Comparison of ENCODE assay signal across 23 cellular contexts in genomic region chr10:90399782-90400181, GRCh38.
"Had no signal": no experiment of that assay in that cellular context is flagged by ENCODE, and none has a peak within 500 bp of the region (broad histone marks: within the 10 kb centered on the region; RNA-seq: fewer than 3 reads in every experiment).

No MANE protein-coding gene starts in this region.

- H3K36me3 ChIP-seq: esophagus squamous epithelium, lower lobe of right lung, neutrophil, pancreas, prostate gland, right atrium auricular region, stomach, thyroid gland, vagina had no signal

- DNase-seq: effector memory CD8-positive, alpha-beta T cell; erythroblast; esophagus squamous epithelium; head of caudate nucleus; left ventricle myocardium superior; lower lobe of right lung; mucosa of descending colon; naive B cell; pancreas; stimulated activated CD4-positive, alpha-beta T cell treated with anti-CD3 and anti-CD28 coated beads, Interleukin-2, amount 100 ng/mL, for 24 hours; stimulated activated CD4-positive, alpha-beta T cell treated with anti-CD3 and anti-CD28 coated beads, Interleukin-4, amount 100 ng/mL, for 24 hours; stimulated activated naive CD4-positive, alpha-beta T cell treated with Interleukin-2 at 50 U/mL for 16 hours; stomach; thyroid gland; trophoblast cell had no signal

- H3K27ac ChIP-seq: coronary artery, esophagus squamous epithelium, lower lobe of right lung, neutrophil, pancreas, prostate gland, right atrium auricular region, stomach, thyroid gland, vagina had no signal

- H3K4me3 ChIP-seq: coronary artery, esophagus squamous epithelium, lower lobe of right lung, mucosa of descending colon, pancreas, prostate gland, right atrium auricular region, stomach, thyroid gland, vagina had no signal

- ATAC-seq: effector memory CD8-positive, alpha-beta T cell; left ventricle myocardium superior; lower lobe of right lung; mucosa of descending colon; natural killer cell treated with Interleukin-12 subunit alpha and Interleukin-12 subunit beta and Interleukin-15 and Interleukin-18, amount 100 ng/mL, for 72 hours; pancreas; sciatic nerve; stimulated activated effector memory CD8-positive, alpha-beta T cell treated with anti-CD3 and anti-CD28 coated beads, Interleukin-12 subunit alpha, Interleukin-12 subunit beta, amount 100 ng/mL, for 72 hours had no signal

- H3K27me3 ChIP-seq: esophagus squamous epithelium, neutrophil, pancreas, right atrium auricular region, stomach, thyroid gland, vagina had no signal

- H3K9me3 ChIP-seq: esophagus squamous epithelium, lower lobe of right lung, mucosa of descending colon, neutrophil, pancreas, prostate gland, right atrium auricular region, stomach, thyroid gland, vagina had no signal

- H3K4me1 ChIP-seq: esophagus squamous epithelium, lower lobe of right lung, pancreas, prostate gland, stomach, thyroid gland, vagina had no signal
